Comparison of ENCODE assay signal across 8 cellular contexts in genomic region chr12:103840881-103841689, GRCh38. TPM values are rescaled to one million over a fixed set of nuclear protein-coding genes. Genes with fewer than 3 reads are reported as not detected.
DNase-seq lines count a peak whose midpoint lies in the region; ATAC-seq and TF ChIP-seq lines count a peak whose summit lies in the region.

TSS of gene NT5DC3 (minus strand) at chr12:103841234. CDS start at chr12:103841156, 78 bp downstream.

- H3K79me2 ChIP-seq in GM23338 (replicated peaks; ENCODE audit: insufficient read depth): peaks cover 44% of the 10 kb centered on the region

- peak within 1 kb of the TSS; percentile 95 for H3K4me3 Mint-ChIP-seq in GM23338

- ATAC-seq in GM23338: peak; percentile 78
- ATAC-seq in gastroesophageal sphincter: peak; percentile 93

- no CpG with 5 or more reads among the region's 86 CpGs for WGBS in gastroesophageal sphincter (ENCODE audit: low coverage in 1 of 2), 2 donors
- WGBS in suprapubic skin: no CpG with 5 or more reads among the region's 86 CpGs

- TF ChIP-seq EP300 in gastroesophageal sphincter (IDR thresholded peaks at IDR 0.05) (no peak), suprapubic skin (IDR thresholded peaks at IDR 0.05) (no peak)

- H3K4me1 ChIP-seq in GM23338 (ENCODE audit: insufficient read depth) (peaks cover 17% of the 10 kb centered on the region), SJCRH30 (peaks cover 7% of the 10 kb centered on the region), gastroesophageal sphincter (peaks cover 0 to 44% (median 0%) of the 10 kb centered on the region in 3 donors), suprapubic skin (peaks cover 16% of the 10 kb centered on the region)

- H3K36me3 ChIP-seq in GM23338 (ENCODE audit: insufficient read depth): no peaks in the 10 kb centered on the region
- no peaks in the 10 kb centered on the region for H3K36me3 ChIP-seq in SJCRH30
- H3K36me3 ChIP-seq in gastroesophageal sphincter: peaks cover 0 to 16% of the 10 kb centered on the region in 2 donors
- H3K36me3 ChIP-seq in suprapubic skin: no peaks in the 10 kb centered on the region

- H3K4me3 ChIP-seq in GM23338: peak within 1 kb of the TSS; percentile 94
- peak within 1 kb of the TSS; percentile 95 for H3K4me3 ChIP-seq in SJCRH30
- peak within 1 kb of the TSS; percentile 91 to 96 for H3K4me3 ChIP-seq in gastroesophageal sphincter
- H3K4me3 ChIP-seq in suprapubic skin: peak within 1 kb of the TSS; percentile 85

- H3K27me3 ChIP-seq in GM23338 (ENCODE audit: insufficient read depth) (peaks cover 12% of the 10 kb centered on the region), SJCRH30 (no peaks in the 10 kb centered on the region), gastroesophageal sphincter (no peaks in the 10 kb centered on the region), suprapubic skin (no peaks in the 10 kb centered on the region)

- H4K20me1 ChIP-seq in GM23338 (replicated peaks; ENCODE audit: insufficient read depth): 0 out of 2 replicates have a peak, but pooled peaks cover 6% of the 10 kb centered on the region

- no peak for TF ChIP-seq CTCF in GM23338 (conservative IDR thresholded peaks at IDR 0.05; ENCODE audit: low read depth in 2 of 2)
- TF ChIP-seq CTCF in gastroesophageal sphincter (IDR thresholded peaks at IDR 0.05): peak in 3 of 4 experiments; percentile 15 to 31 (median 16)
- TF ChIP-seq CTCF in suprapubic skin (IDR thresholded peaks at IDR 0.05): no peak

- H3K27ac ChIP-seq in GM23338 (ENCODE audit: low read depth): no peak within 1 kb of the TSS
- peak within 1 kb of the TSS; percentile 90 for H3K27ac ChIP-seq in SJCRH30
- peak within 1 kb of the TSS; percentile 85 to 97 (median 94) for H3K27ac ChIP-seq in gastroesophageal sphincter
- peak within 1 kb of the TSS; percentile 61 for H3K27ac ChIP-seq in suprapubic skin

- H3K9me3 ChIP-seq in SJCRH30 (replicated peaks) (no peaks in the 10 kb centered on the region), gastroesophageal sphincter (no peaks in the 10 kb centered on the region), suprapubic skin (no peaks in the 10 kb centered on the region)

- peaks cover 6% of the 10 kb centered on the region; the same call in 1 of the 3 replicates for H3K36me3 Mint-ChIP-seq in GM23338 (ENCODE audit: low read depth)

- DNase-seq in ELR (ENCODE audit: low read depth): peak; percentile 86
- peak; percentile 89 for DNase-seq in GM23338 (ENCODE audit: low spot score)
- DNase-seq in Kasumi-1 (lab: John Stamatoyannopoulos, UW): peak; percentile 52 to 76
- peak; percentile 78 to 83 for DNase-seq in SJCRH30
- peak; percentile 78 for DNase-seq in activated naive CD4-positive, alpha-beta T cell treated with Interleukin-2 at 50 U/mL for 16 hours
- peak; percentile 81 for DNase-seq in occipital lobe (lab: John Stamatoyannopoulos, UW)
- DNase-seq in suprapubic skin (ENCODE audit: low spot score in 2 of 2): peak; percentile 81 to 82

- H3K9me3 Mint-ChIP-seq in GM23338: no peaks in the 10 kb centered on the region

- H3K4me2 ChIP-seq in GM23338: peak within 1 kb of the TSS; percentile 94

- no peaks in the 10 kb centered on the region for H3F3A ChIP-seq in GM23338 (replicated peaks; ENCODE audit: low read depth)

- H3K27me3 Mint-ChIP-seq in GM23338 (ENCODE audit: insufficient read depth, low read depth, poor library complexity): peaks cover 11% of the 10 kb centered on the region

- TF ChIP-seq POLR2A in gastroesophageal sphincter (IDR thresholded peaks at IDR 0.05) (peak; percentile 94 to 98), suprapubic skin (IDR thresholded peaks at IDR 0.05) (peak in 1 of 2 donors; percentile 38)

- peak within 1 kb of the TSS; percentile 100 for H2AFZ ChIP-seq in GM23338

- peaks cover 16% of the 10 kb centered on the region for H3K4me1 Mint-ChIP-seq in GM23338

- peak within 1 kb of the TSS; percentile 88; the same call in 1 of the 2 replicates for H3K27ac Mint-ChIP-seq in GM23338

- no peaks in the 10 kb centered on the region for H3K9me2 ChIP-seq in GM23338 (ENCODE audit: insufficient read depth)

TF ChIP-seq in GM23338, 12 proteins besides CTCF, POLR2A, EP300 and RAD21 (continues in another document):
- TF ChIP-seq REST (IDR thresholded peaks at IDR 0.05; ENCODE audit: unreplicated experiment): peak; percentile 4
- no peak for TF ChIP-seq STAT1 (IDR thresholded peaks at IDR 0.05; ENCODE audit: unreplicated experiment)
- no peak for TF ChIP-seq NANOG (IDR thresholded peaks at IDR 0.05; ENCODE audit: borderline replicate concordance)
- no peak for TF ChIP-seq ZNF114 (CRISPR knock-in tag; IDR thresholded peaks at IDR 0.05)
- peak; percentile 74 for TF ChIP-seq CREB1 (CRISPR knock-in tag; IDR thresholded peaks at IDR 0.05; ENCODE audit: low read depth)
- peak; percentile 98 for TF ChIP-seq POLR2AphosphoS5 (IDR thresholded peaks at IDR 0.05; ENCODE audit: low read depth)
- TF ChIP-seq JUNB (IDR thresholded peaks at IDR 0.05; ENCODE audit: unreplicated experiment): no peak
- TF ChIP-seq EZH2 (IDR thresholded peaks at IDR 0.05; ENCODE audit: low read depth, unreplicated experiment): no peak
- TF ChIP-seq, protein P1, sequence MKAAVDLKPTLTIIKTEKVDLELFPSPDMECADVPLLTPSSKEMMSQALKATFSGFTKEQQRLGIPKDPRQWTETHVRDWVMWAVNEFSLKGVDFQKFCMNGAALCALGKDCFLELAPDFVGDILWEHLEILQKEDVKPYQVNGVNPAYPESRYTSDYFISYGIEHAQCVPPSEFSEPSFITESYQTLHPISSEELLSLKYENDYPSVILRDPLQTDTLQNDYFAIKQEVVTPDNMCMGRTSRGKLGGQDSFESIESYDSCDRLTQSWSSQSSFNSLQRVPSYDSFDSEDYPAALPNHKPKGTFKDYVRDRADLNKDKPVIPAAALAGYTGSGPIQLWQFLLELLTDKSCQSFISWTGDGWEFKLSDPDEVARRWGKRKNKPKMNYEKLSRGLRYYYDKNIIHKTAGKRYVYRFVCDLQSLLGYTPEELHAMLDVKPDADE (IDR thresholded peaks at IDR 0.05): no peak

RNA-seq across cellular contexts. Expression of gene NT5DC3, which starts in this region (rescaled TPM):
- 10.2 and 12.5 TPM in 2 replicates for total RNA-seq in GM23338 (2014; rRNA removed; shearing (Covaris generic))
- 2.2 and 2.5 TPM in 2 replicates for polyA plus RNA-seq in GM23338 (2016; fragmentation: Nextera tagmentation; extraction: Ambion mirVana)
- total RNA-seq in SJCRH30 (2014; rRNA removed; shearing (Covaris generic)): 13.2 and 14.8 TPM in 2 replicates
- total RNA-seq in gastroesophageal sphincter: 100 to 1,000 TPM in 3 of 4 donors, 10 to 100 TPM in 1; 64.5 to 185 (median 131) TPM
- total RNA-seq in occipital lobe: 32.8 TPM
- 1 to 10 TPM; 4.2 to 6.5 (median 5.0) TPM for total RNA-seq in suprapubic skin

Comparison
In these comparisons a context has a peak if more than half of its experiments do, and no peak if none do; other contexts are left out.
1. CTCF ChIP-seq: peak in gastroesophageal sphincter (3 of 4); none in GM23338 (0 of 2) and suprapubic skin (0 of 2).
2. Peak in every context shown above with its lines, with median percentiles within 50 percentile points of each other: DNase-seq and H3K4me3 ChIP-seq.